Comparison of ENCODE assay signal across 9 cellular contexts in genomic region chr4:133146574-133147198, GRCh38. TPM values are rescaled to one million over a fixed set of nuclear protein-coding genes. Genes with fewer than 3 reads are reported as not detected.
DNase-seq lines count a peak whose midpoint lies in the region; ATAC-seq and TF ChIP-seq lines count a peak whose summit lies in the region.
"Had no signal": no experiment of that assay in that cellular context is flagged by ENCODE, and none has a peak within 500 bp of the region (broad histone marks: within the 10 kb centered on the region; RNA-seq: fewer than 3 reads in every experiment).

No MANE protein-coding gene starts in this region.

- H3K27me3 Mint-ChIP-seq in chondrocyte (ENCODE audit: low read depth) (peaks cover 4% of the 10 kb centered on the region), natural killer cell (ENCODE audit: low read depth in 2 of 2) (peaks cover 32 to 54% of the 10 kb centered on the region in 2 donors)

- intact Hi-C loops in HCT116 (cut with micrococcal nuclease) (loop anchor here (5.0 to 10.0 kb wide), 2 partner anchors 336 to 1758 kb away; no protein-coding TSS in a partner anchor), upper lobe of right lung (cut with DNase I) (no loop called here), natural killer cell (cut with micrococcal nuclease) (no loop called here)

- H3K9ac ChIP-seq in HCT116 (ENCODE audit: low read length) (no peak overlapping the region), liver (ENCODE audit: low read depth in 1 of 2, low read length in 2 of 2) (no peak overlapping the region)

- no peaks in the 10 kb centered on the region for H3K79me2 ChIP-seq in HCT116 (ENCODE audit: insufficient read depth, low read length)

- H3K36me3 ChIP-seq in HCT116 (ENCODE audit: control insufficient read depth in 1 of 2, insufficient read depth in 2 of 2, low read length in 2 of 2) (no peaks in the 10 kb centered on the region), liver (ENCODE audit: control insufficient read depth in 4 of 4, insufficient read depth in 3 of 4, low read depth in 1 of 4, low read length in 3 of 4) (no peaks in the 10 kb centered on the region), upper lobe of right lung (no peaks in the 10 kb centered on the region)

- ATAC-seq in HCT116 = peak; percentile 82
- ATAC-seq in upper lobe of right lung = peak; percentile 20
- ATAC-seq in natural killer cell = no peak

- H3K4me1 Mint-ChIP-seq in chondrocyte (ENCODE audit: low read depth) = peaks cover 54% of the 10 kb centered on the region
- H3K4me1 Mint-ChIP-seq in natural killer cell = peaks cover 0 to 8% of the 10 kb centered on the region in 2 donors

- TF ChIP-seq POLR2A in HCT116 (IDR thresholded peaks at IDR 0.05; ENCODE audit: borderline replicate concordance, extremely low read depth, insufficient read depth, insufficient read length) = no peak

- TF ChIP-seq CTCF in HCT116 (IDR thresholded peaks at IDR 0.05 in 2 of 3, conservative IDR thresholded peaks at IDR 0.05 in 1 of 3; ENCODE audit: borderline replicate concordance in 1 of 3, insufficient read depth in 1 of 3, low read depth in 2 of 3, low read length in 2 of 3) (peak; percentile 44 to 72 (median 70); a peak in 5 of 6 replicates), chondrocyte (IDR thresholded peaks at IDR 0.05) (peak; percentile 99), liver (IDR thresholded peaks at IDR 0.05; ENCODE audit: low read depth, low read length, missing input control) (peak; percentile 68), upper lobe of right lung (IDR thresholded peaks at IDR 0.05) (peak; percentile 79), natural killer cell (IDR thresholded peaks at IDR 0.05) (no peak)

- H3K9me3 Mint-ChIP-seq in chondrocyte (ENCODE audit: low read depth) = no peaks in the 10 kb centered on the region
- peaks cover 0 to 8% of the 10 kb centered on the region in 2 donors for H3K9me3 Mint-ChIP-seq in natural killer cell

- H3K9me3 ChIP-seq in HCT116 (ENCODE audit: control insufficient read depth in 1 of 2, insufficient read depth in 1 of 2, low read depth in 1 of 2, low read length in 2 of 2) (no peaks in the 10 kb centered on the region), liver (ENCODE audit: control insufficient read depth in 4 of 4, low read length in 3 of 4) (no peaks in the 10 kb centered on the region), upper lobe of right lung (no peaks in the 10 kb centered on the region)

- RAD21 ChIA-PET in HCT116 (lab: Charles Lee; ENCODE audit: low non-redundant PET in 1 of 2, low total read pairs in 2 of 2, uncharacterized antibody in 2 of 2, unreplicated experiment in 2 of 2) = interaction anchor here (0.5 to 1.4 kb wide), 3 partner anchors 42 to 1759 kb away, joined by 3 read pairs; no protein-coding TSS in a partner anchor

- no peaks in the 10 kb centered on the region for H3K9me2 ChIP-seq in HCT116 (ENCODE audit: insufficient read depth)

- H3K4me3 ChIP-seq in HCT116 (replicated peaks in 1 of 2; ENCODE audit: low read depth in 1 of 2, low read length in 2 of 2) (peak overlapping the region in 1 of 2 experiments; percentile 30; a peak in 2 of 4 replicates), liver (ENCODE audit: low read depth in 1 of 3, low read length in 3 of 3) (peak overlapping the region in 1 of 3 donors; percentile 22), upper lobe of right lung (peak overlapping the region; percentile 50)

- DNase-seq in NCI-H524 (lab: John Stamatoyannopoulos, UW) = peak; percentile 19 to 58
- DNase-seq in NCI-H524 treated with DMSO at 0.1 percent for 48 hours (lab: John Stamatoyannopoulos, UW) = no peak
- no peak for DNase-seq in HCT116 (ENCODE audit: low read depth, low spot score)
- DNase-seq in NCI-H526 treated with DMSO at 0.1 percent for 48 hours (lab: John Stamatoyannopoulos, UW) = peak; percentile 57
- DNase-seq in chondrocyte (ENCODE audit: low spot score) = peak; percentile 77
- no peak for DNase-seq in upper lobe of right lung
- DNase-seq in natural killer cell = no peak

- peak overlapping the region; percentile 74 for H2AFZ ChIP-seq in HCT116 (ENCODE audit: low read depth, low read length, poor library complexity, severe bottlenecking)

- peak overlapping the region; percentile 51 for H3K4me2 ChIP-seq in HCT116 (ENCODE audit: low read length)

- H4K20me1 ChIP-seq in HCT116 (ENCODE audit: insufficient read depth) = no peaks in the 10 kb centered on the region

- POLR2A ChIA-PET in HCT116 (lab: Charles Lee) = no interaction called here

- no TSS peak for BruUV-seq in HCT116 (replicated peaks; lab: Mats Ljungman, UMichigan)

- CTCF ChIA-PET in HCT116 (lab: Charles Lee) = interaction anchor here (0.8 to 1.3 kb wide), 5 partner anchors 10 to 1787 kb away, joined by 3 to 4 read pairs (median 4); no protein-coding TSS in a partner anchor

- H3K4me1 ChIP-seq in HCT116 (ENCODE audit: control insufficient read depth in 1 of 2, insufficient read depth in 2 of 2, low read length in 2 of 2) = no peaks in the 10 kb centered on the region
- H3K4me1 ChIP-seq in liver (ENCODE audit: control insufficient read depth in 4 of 4, insufficient read depth in 4 of 4, low read length in 3 of 4) = peaks cover 9 to 52% (median 30%) of the 10 kb centered on the region in 4 donors
- peaks cover 47% of the 10 kb centered on the region for H3K4me1 ChIP-seq in upper lobe of right lung

- H3K4me3 Mint-ChIP-seq in chondrocyte (ENCODE audit: unreplicated experiment) (peak overlapping the region; percentile 87), natural killer cell (no peak overlapping the region)

- WGBS in liver = 2% methylated on average over 27 of the region's 27 CpGs

- H3K27ac ChIP-seq in HCT116 (ENCODE audit: low read depth, low read length) (no peak overlapping the region), liver (ENCODE audit: low read depth in 1 of 2, low read length in 2 of 2) (no peak overlapping the region), upper lobe of right lung (no peak overlapping the region)
- H3K27ac ChIP-seq: epithelial cell of prostate had no signal

- H3K27me3 ChIP-seq in HCT116 (ENCODE audit: insufficient read depth, low read length) (no peaks in the 10 kb centered on the region), liver (ENCODE audit: control insufficient read depth in 4 of 4, insufficient read depth in 4 of 4, low read length in 3 of 4) (peaks cover 2 to 14% (median 9%) of the 10 kb centered on the region in 4 donors), upper lobe of right lung (peaks cover 77% of the 10 kb centered on the region)

- no peak overlapping the region for H3K27ac Mint-ChIP-seq in chondrocyte (ENCODE audit: unreplicated experiment)
- no peak overlapping the region for H3K27ac Mint-ChIP-seq in natural killer cell

- H3K36me3 Mint-ChIP-seq in chondrocyte (ENCODE audit: low read depth) = no peaks in the 10 kb centered on the region
- peaks cover 17% of the 10 kb centered on the region for H3K36me3 Mint-ChIP-seq in natural killer cell

- TF ChIP-seq RAD21 in HCT116 (IDR thresholded peaks at IDR 0.05; ENCODE audit: low read depth) (peak; percentile 70), liver (IDR thresholded peaks at IDR 0.05) (peak; percentile 75 to 78)

TF ChIP-seq in HCT116, 20 proteins besides CTCF, POLR2A, EP300 and RAD21 (continues in another document):
- TF ChIP-seq ELF1 (IDR thresholded peaks at IDR 0.05; ENCODE audit: borderline replicate concordance, low read depth) (no peak), SRF (IDR thresholded peaks at IDR 0.05; ENCODE audit: low read depth) (no peak), EGR1 (IDR thresholded peaks at IDR 0.05; ENCODE audit: low read depth) (no peak), MAX (IDR thresholded peaks at IDR 0.05) (no peak), YY1 (IDR thresholded peaks at IDR 0.05; ENCODE audit: extremely low read depth, insufficient replicate concordance, low read depth, low read length) (no peak), CEBPB (IDR thresholded peaks at IDR 0.05; ENCODE audit: low read depth) (no peak)
- TF ChIP-seq, protein P1, sequence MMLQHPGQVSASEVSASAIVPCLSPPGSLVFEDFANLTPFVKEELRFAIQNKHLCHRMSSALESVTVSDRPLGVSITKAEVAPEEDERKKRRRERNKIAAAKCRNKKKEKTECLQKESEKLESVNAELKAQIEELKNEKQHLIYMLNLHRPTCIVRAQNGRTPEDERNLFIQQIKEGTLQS (IDR thresholded peaks at IDR 0.05) = no peak

TF ChIP-seq in liver, 16 proteins besides CTCF, POLR2A, EP300 and RAD21 (continues in another document):
- TF ChIP-seq SP1 (IDR thresholded peaks at IDR 0.05) (no peak), RXRA (IDR thresholded peaks at IDR 0.05) (no peak), EGR1 (IDR thresholded peaks at IDR 0.05; ENCODE audit: low read depth in 2 of 2) (no peak), FOXA2 (IDR thresholded peaks at IDR 0.05) (no peak), GABPA (IDR thresholded peaks at IDR 0.05 in 1 of 2, conservative IDR thresholded peaks at IDR 0.05 in 1 of 2) (no peak), MAX (IDR thresholded peaks at IDR 0.05) (no peak)

RNA-seq across cellular contexts. Expression of gene PCDH10, which starts 2.4 kb away (rescaled TPM):
- total RNA-seq in HCT116 (2021; ENCODE audit: unreplicated experiment) (not detected), chondrocyte (30.2 to 69.6 TPM (median 30.5 TPM) in 3 replicates), liver (under 1 TPM; under 0.01 to 0.09 TPM), upper lobe of right lung (0.41 TPM), natural killer cell (not detected)
- not detected in 2 replicates for polyA plus RNA-seq in HCT116 (2012)
- under 1 TPM in 1 of 2 donors, not detected in 1; 0.05 TPM for polyA plus RNA-seq in liver

Comparison
In these comparisons a context has a peak if more than half of its experiments do, and no peak if none do; other contexts are left out.
1. DNase-seq: peak in NCI-H524 (2 of 2), NCI-H526 treated with DMSO at 0.1 percent for 48 hours (single experiment) and chondrocyte (single experiment); none in NCI-H524 treated with DMSO at 0.1 percent for 48 hours (single experiment), HCT116 (single experiment), upper lobe of right lung (single experiment) and natural killer cell (single experiment).
2. ATAC-seq: peak in HCT116 (single experiment) and upper lobe of right lung (single experiment); none in natural killer cell (0 of 3).
3. RNA of gene PCDH10, which starts 2.4 kb away (total RNA-seq): 30.2 to 69.6 TPM in chondrocyte; 0.41 TPM in upper lobe of right lung (single experiment), under 0.01 to 0.09 TPM in liver, not detected in HCT116 (single experiment) and not detected in natural killer cell; every median in the first group is over 10 times any median in the second.